Comparison of ENCODE assay signal across 8 cellular contexts in the genomic region with DNA sequence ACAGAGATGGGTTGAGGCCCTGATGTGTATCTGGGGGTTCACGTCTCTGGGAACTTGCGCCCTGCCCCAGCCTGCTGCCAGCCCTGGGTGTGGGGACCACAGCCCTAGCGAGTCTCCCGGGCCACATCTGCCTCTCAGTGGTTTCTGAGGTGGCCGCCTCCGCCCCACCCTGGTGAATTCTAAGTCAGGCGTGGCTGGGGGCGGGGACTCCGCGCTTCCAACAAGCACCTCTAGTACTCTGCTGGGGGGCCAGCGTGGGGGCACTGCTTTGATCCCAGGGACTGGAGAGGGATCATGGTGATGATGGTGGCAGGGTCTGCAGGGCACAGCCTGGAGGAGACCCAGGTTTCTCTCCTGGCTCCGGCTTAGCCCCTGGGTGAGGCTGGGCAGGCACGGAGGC. TPM values are rescaled to one million over a fixed set of nuclear protein-coding genes. Genes with fewer than 3 reads are reported as not detected.
DNase-seq lines count a peak whose midpoint lies in the region; ATAC-seq and TF ChIP-seq lines count a peak whose summit lies in the region.

No MANE protein-coding gene starts in this region.

- peak; percentile 33 to 47 for ATAC-seq in CD4-positive, CD25-positive, alpha-beta regulatory T cell (ENCODE audit: low read depth in 2 of 2)
- ATAC-seq in HG03108 (IDR thresholded peaks at IDR 0.05; ENCODE audit: unreplicated experiment) = peak; percentile 33

- peak overlapping the region; percentile 61 for H3K4me2 ChIP-seq in osteoblast (ENCODE audit: insufficient read depth, low read length)

- H3K4me3 ChIP-seq in CD4-positive, CD25-positive, alpha-beta regulatory T cell (ENCODE audit: low read depth, low read length) = no peak overlapping the region
- H3K4me3 ChIP-seq in osteoblast (ENCODE audit: insufficient read depth, low read length) = peak overlapping the region; percentile 33

- peaks cover 0 to 11% (median 4%) of the 10 kb centered on the region in 4 donors for H3K4me1 Mint-ChIP-seq in CD4-positive, CD25-positive, alpha-beta regulatory T cell
- H3K4me1 Mint-ChIP-seq in activated naive CD8-positive, alpha-beta T cell treated with anti-CD3 and anti-CD28 coated beads for 36 hours = peaks cover 11% of the 10 kb centered on the region

- H3K79me2 ChIP-seq in osteoblast (ENCODE audit: insufficient read depth, low read length) = peaks cover 82% of the 10 kb centered on the region

- peaks cover 28% of the 10 kb centered on the region for H3K4me1 ChIP-seq in CD4-positive, CD25-positive, alpha-beta regulatory T cell (ENCODE audit: control insufficient read depth, insufficient read depth, low read length, poor library complexity, severe bottlenecking)
- H3K4me1 ChIP-seq in osteoblast (ENCODE audit: insufficient read depth, low read length) = peaks cover 51% of the 10 kb centered on the region

- peaks cover 2% of the 10 kb centered on the region for H3K27me3 ChIP-seq in CD4-positive, CD25-positive, alpha-beta regulatory T cell (ENCODE audit: control insufficient read depth, insufficient read depth, low read length)
- no peaks in the 10 kb centered on the region for H3K27me3 ChIP-seq in osteoblast (ENCODE audit: insufficient read depth, low read length)

- H3K9me3 ChIP-seq in CD4-positive, CD25-positive, alpha-beta regulatory T cell (ENCODE audit: control insufficient read depth in 2 of 2, low read length in 2 of 2) = no peaks in the 10 kb centered on the region
- H3K9me3 ChIP-seq in osteoblast (ENCODE audit: low read depth, low read length) = no peaks in the 10 kb centered on the region

- H3K36me3 Mint-ChIP-seq in CD4-positive, CD25-positive, alpha-beta regulatory T cell = no peaks in the 10 kb centered on the region
- H3K36me3 Mint-ChIP-seq in activated naive CD8-positive, alpha-beta T cell treated with anti-CD3 and anti-CD28 coated beads for 36 hours = no peaks in the 10 kb centered on the region

- H3K27ac ChIP-seq in CD4-positive, CD25-positive, alpha-beta regulatory T cell (ENCODE audit: insufficient read depth, low read length, poor library complexity, severe bottlenecking) = no peak overlapping the region
- no peak overlapping the region for H3K27ac ChIP-seq in osteoblast (ENCODE audit: low read depth, low read length)

- peaks cover 71% of the 10 kb centered on the region for H4K20me1 ChIP-seq in osteoblast (ENCODE audit: insufficient read depth, low read length)

- TF ChIP-seq CTCF in osteoblast (IDR thresholded peaks at IDR 0.05; ENCODE audit: extremely low read depth, low read depth, low read length) = no peak

- H3K9me3 Mint-ChIP-seq in CD4-positive, CD25-positive, alpha-beta regulatory T cell = peaks cover 0 to 2% (median 0%) of the 10 kb centered on the region in 7 donors
- no peaks in the 10 kb centered on the region for H3K9me3 Mint-ChIP-seq in activated naive CD8-positive, alpha-beta T cell treated with anti-CD3 and anti-CD28 coated beads for 36 hours

- peak overlapping the region in 1 of 3 donors; percentile 60 for H3K27ac Mint-ChIP-seq in CD4-positive, CD25-positive, alpha-beta regulatory T cell
- H3K27ac Mint-ChIP-seq in activated naive CD8-positive, alpha-beta T cell treated with anti-CD3 and anti-CD28 coated beads for 36 hours = no peak overlapping the region

- peaks cover 6% of the 10 kb centered on the region for H3K27me3 Mint-ChIP-seq in CD4-positive, CD25-positive, alpha-beta regulatory T cell
- H3K27me3 Mint-ChIP-seq in activated naive CD8-positive, alpha-beta T cell treated with anti-CD3 and anti-CD28 coated beads for 36 hours = peaks cover 14% of the 10 kb centered on the region

- DNase-seq in CD4-positive, CD25-positive, alpha-beta regulatory T cell = peak in 1 of 3 donors; percentile 63
- peak; percentile 72 for DNase-seq in activated naive CD8-positive, alpha-beta T cell treated with anti-CD3 and anti-CD28 coated beads for 36 hours
- DNase-seq in osteoblast (ENCODE audit: insufficient read length, low spot score, missing footprints) (peak; percentile 94), NCI-H524 treated with DMSO at 0.1 percent for 48 hours (lab: John Stamatoyannopoulos, UW) (no peak), NCI-H2107 (lab: John Stamatoyannopoulos, UW) (no peak), COR-L47 (lab: John Stamatoyannopoulos, UW) (no peak)
- no peak for DNase-seq in effector CD4-positive, alpha-beta T cell

- no peak overlapping the region for H2AFZ ChIP-seq in osteoblast (ENCODE audit: low read length)

- peak overlapping the region in 2 of 4 donors; percentile 7 to 52 for H3K4me3 Mint-ChIP-seq in CD4-positive, CD25-positive, alpha-beta regulatory T cell
- H3K4me3 Mint-ChIP-seq in activated naive CD8-positive, alpha-beta T cell treated with anti-CD3 and anti-CD28 coated beads for 36 hours = no peak overlapping the region

- H3K36me3 ChIP-seq in CD4-positive, CD25-positive, alpha-beta regulatory T cell (ENCODE audit: control insufficient read depth, insufficient read depth, low read length) = no peaks in the 10 kb centered on the region
- H3K36me3 ChIP-seq in osteoblast (ENCODE audit: insufficient read depth, low read length) = no peaks in the 10 kb centered on the region

RNA-seq across cellular contexts. Expression of gene GLIS2, which starts 3.6 kb away (rescaled TPM):
- not detected for total RNA-seq in CD4-positive, CD25-positive, alpha-beta regulatory T cell
- under 1 TPM in 1 of 4 donors, not detected in 3; 0.03 TPM for polyA plus RNA-seq in CD4-positive, CD25-positive, alpha-beta regulatory T cell
- total RNA-seq in activated naive CD8-positive, alpha-beta T cell treated with anti-CD3 and anti-CD28 coated beads for 36 hours = under 1 TPM; 0.08 to 0.16 TPM
- total RNA-seq in osteoblast = 5.0 and 5.4 TPM in 2 replicates

RNA-seq across cellular contexts. Expression of gene PAM16, which starts 31.7 kb away (rescaled TPM):
- total RNA-seq in CD4-positive, CD25-positive, alpha-beta regulatory T cell = 39.6 TPM
- polyA plus RNA-seq in CD4-positive, CD25-positive, alpha-beta regulatory T cell = 10 to 100 TPM; 26.2 to 44.9 (median 40.1) TPM
- total RNA-seq in activated naive CD8-positive, alpha-beta T cell treated with anti-CD3 and anti-CD28 coated beads for 36 hours = 10 to 100 TPM; 73.0 to 73.9 TPM
- 17.4 and 18.6 TPM in 2 replicates for total RNA-seq in osteoblast

RNA-seq across cellular contexts. Expression of gene TFAP4, which starts 46.6 kb away (rescaled TPM):
- total RNA-seq in CD4-positive, CD25-positive, alpha-beta regulatory T cell = 11.2 TPM
- 1 to 10 TPM in 2 of 4 donors, under 1 TPM in 2; 0.64 to 1.3 (median 1.0) TPM for polyA plus RNA-seq in CD4-positive, CD25-positive, alpha-beta regulatory T cell
- 10 to 100 TPM; 44.2 to 44.9 TPM for total RNA-seq in activated naive CD8-positive, alpha-beta T cell treated with anti-CD3 and anti-CD28 coated beads for 36 hours
- 6.5 and 9.1 TPM in 2 replicates for total RNA-seq in osteoblast

RNA-seq across cellular contexts. Expression of gene VASN, which starts 52.2 kb away (rescaled TPM):
- total RNA-seq in CD4-positive, CD25-positive, alpha-beta regulatory T cell = 0.57 TPM
- polyA plus RNA-seq in CD4-positive, CD25-positive, alpha-beta regulatory T cell = under 1 TPM in 1 of 4 donors, not detected in 3; 0.14 TPM
- under 1 TPM in 1 of 2 experiments, not detected in 1; 0.08 TPM for total RNA-seq in activated naive CD8-positive, alpha-beta T cell treated with anti-CD3 and anti-CD28 coated beads for 36 hours
- 202 and 217 TPM in 2 replicates for total RNA-seq in osteoblast

Comparison
In these comparisons a context has a peak if more than half of its experiments do, and no peak if none do; other contexts are left out.
1. DNase-seq: peak in activated naive CD8-positive, alpha-beta T cell treated with anti-CD3 and anti-CD28 coated beads for 36 hours (single experiment) and osteoblast (single experiment); none in NCI-H524 treated with DMSO at 0.1 percent for 48 hours (single experiment), effector CD4-positive, alpha-beta T cell (single experiment), NCI-H2107 (single experiment) and COR-L47 (single experiment).